ENCODE assay signal across 17 cellular contexts in genomic region chr7:154578351-154578750, GRCh38.
DNase-seq lines count a peak whose midpoint lies in the region; ATAC-seq and TF ChIP-seq lines count a peak whose summit lies in the region.
"Had no signal": no experiment of that assay in that cellular context is flagged by ENCODE, and none has a peak within 500 bp of the region (broad histone marks: within the 10 kb centered on the region; RNA-seq: fewer than 3 reads in every experiment).

No MANE protein-coding gene starts in this region.

- no peaks in the 10 kb centered on the region for H3K4me1 ChIP-seq in thyroid gland
- H3K4me1 ChIP-seq: BLaER1, HAP-1 had no signal

- no peaks in the 10 kb centered on the region for H3K27me3 ChIP-seq in thyroid gland
- H3K27me3 ChIP-seq: BLaER1 had no signal

- no peaks in the 10 kb centered on the region for H3K36me3 Mint-ChIP-seq in activated T-cell treated with anti-CD3 and anti-CD28 coated beads, Interleukin-2, amount 50 U/mL, for 24 hours (ENCODE audit: low read depth)
- H3K36me3 Mint-ChIP-seq: CD14-positive monocyte; CD4-positive, alpha-beta memory T cell had no signal

- ATAC-seq in GM19395 (IDR thresholded peaks at IDR 0.05; ENCODE audit: unreplicated experiment) (no peak), HG03045 (IDR thresholded peaks at IDR 0.05; ENCODE audit: unreplicated experiment) (no peak)
- ATAC-seq: GM12878 had no signal

- no peaks in the 10 kb centered on the region for H3K4me1 Mint-ChIP-seq in activated T-cell treated with anti-CD3 and anti-CD28 coated beads, Interleukin-2, amount 50 U/mL, for 24 hours (ENCODE audit: low read depth)
- H3K4me1 Mint-ChIP-seq: CD14-positive monocyte; CD4-positive, alpha-beta memory T cell had no signal

- WGBS in thyroid gland, 2 donors = 46 to 52% methylated on average over 6 of the region's 6 CpGs

- TF ChIP-seq POLR2A in thyroid gland (IDR thresholded peaks at IDR 0.05) = no peak

- no peak overlapping the region for H3K27ac ChIP-seq in thyroid gland
- H3K27ac ChIP-seq: BLaER1, GM23248, HL-60 had no signal

- DNase-seq in Daoy (ENCODE audit: low read depth) (peak; percentile 30), RPMI7951 (ENCODE audit: low read depth) (peak; percentile 38), cerebellar cortex (ENCODE audit: low spot score) (peak; percentile 26), thyroid gland (peak; percentile 32 to 45)
- DNase-seq in activated T-cell treated with anti-CD3 and anti-CD28 coated beads, Interleukin-2, amount 50 U/mL, for 24 hours = no peak
- DNase-seq: 8988T; CD4-positive, alpha-beta memory T cell; DMS153; DMS79; GM23248 had no signal

- no peak for TF ChIP-seq CTCF in thyroid gland (IDR thresholded peaks at IDR 0.05)

- no peaks in the 10 kb centered on the region for H3K36me3 ChIP-seq in thyroid gland
- H3K36me3 ChIP-seq: BLaER1, HAP-1 had no signal

- no peak overlapping the region for H3K27ac Mint-ChIP-seq in activated T-cell treated with anti-CD3 and anti-CD28 coated beads, Interleukin-2, amount 50 U/mL, for 24 hours
- H3K27ac Mint-ChIP-seq: CD14-positive monocyte; CD4-positive, alpha-beta memory T cell had no signal

- no peak overlapping the region for H3K4me3 Mint-ChIP-seq in activated T-cell treated with anti-CD3 and anti-CD28 coated beads, Interleukin-2, amount 50 U/mL, for 24 hours
- H3K4me3 Mint-ChIP-seq: CD14-positive monocyte; CD4-positive, alpha-beta memory T cell had no signal

- no peaks in the 10 kb centered on the region for H3K9me3 Mint-ChIP-seq in activated T-cell treated with anti-CD3 and anti-CD28 coated beads, Interleukin-2, amount 50 U/mL, for 24 hours

- intact Hi-C loops in thyroid gland (cut with DNase I) = no loop called here

- H3K27me3 Mint-ChIP-seq in activated T-cell treated with anti-CD3 and anti-CD28 coated beads, Interleukin-2, amount 50 U/mL, for 24 hours = no peaks in the 10 kb centered on the region
- H3K27me3 Mint-ChIP-seq: CD4-positive, alpha-beta memory T cell had no signal

- H3K4me3 ChIP-seq in thyroid gland (replicated peaks in 1 of 3) = no peak overlapping the region
- H3K4me3 ChIP-seq: BLaER1, GM12878, GM23248, HAP-1 had no signal

- H3K9me3 ChIP-seq in thyroid gland = no peaks in the 10 kb centered on the region
- H3K9me3 ChIP-seq: BLaER1, HAP-1 had no signal
